ENCODE assay signal across 12 cellular contexts in genomic region chr3:119664370-119664769, GRCh38. TPM values are rescaled to one million over a fixed set of nuclear protein-coding genes. Genes with fewer than 3 reads are reported as not detected.
DNase-seq lines count a peak whose midpoint lies in the region; ATAC-seq and TF ChIP-seq lines count a peak whose summit lies in the region.
"Had no signal": no experiment of that assay in that cellular context is flagged by ENCODE, and none has a peak within 500 bp of the region (broad histone marks: within the 10 kb centered on the region; RNA-seq: fewer than 3 reads in every experiment).

No MANE protein-coding gene starts in this region.

- H3K4me3 ChIP-seq in hepatocyte: no peak overlapping the region
- no peak overlapping the region for H3K4me3 ChIP-seq in uterus
- H3K4me3 ChIP-seq: lower lobe of right lung, tibial artery had no signal

- H3K27ac ChIP-seq in hepatocyte: peak overlapping the region; percentile 88
- H3K27ac ChIP-seq in uterus: peak overlapping the region; percentile 69 to 71
- H3K27ac ChIP-seq: lower lobe of right lung, tibial artery had no signal

- H3K4me1 ChIP-seq in hepatocyte (ENCODE audit: insufficient read depth): peaks cover 37% of the 10 kb centered on the region
- no peaks in the 10 kb centered on the region for H3K4me1 ChIP-seq in uterus

- in situ Hi-C loops in KBM-7 (cut with MboI; ENCODE audit: low pct_unique_long_range_greater_than_20kb, low sequenced_read_pairs): no loop called here

- H3K27me3 ChIP-seq in hepatocyte (no peaks in the 10 kb centered on the region), uterus (no peaks in the 10 kb centered on the region)
- H3K27me3 ChIP-seq: tibial artery had no signal

- no peaks in the 10 kb centered on the region for H4K20me1 ChIP-seq in hepatocyte (ENCODE audit: insufficient read depth, poor library complexity, severe bottlenecking)

- no peaks in the 10 kb centered on the region for H3K27me3 Mint-ChIP-seq in stimulated activated naive CD8-positive, alpha-beta T cell treated with anti-CD3 and anti-CD28 coated beads, Interleukin-15, Interleukin-2, amounts not matched to agents 100 ng/mL and 50 ng/mL, for 24 hours
- H3K27me3 Mint-ChIP-seq in stimulated activated naive CD8-positive, alpha-beta T cell treated with anti-CD3 and anti-CD28 coated beads, Interleukin-15, amount 100 ng/mL, for 72 hours: no peaks in the 10 kb centered on the region
- H3K27me3 Mint-ChIP-seq: activated naive CD8-positive, alpha-beta T cell treated with anti-CD3 and anti-CD28 coated beads, Interleukin-2, amount 10 ng/mL, durations not matched to agents 7 days and 5 days had no signal

- no peak overlapping the region for H2AFZ ChIP-seq in hepatocyte

- no peaks in the 10 kb centered on the region for H3K9me3 Mint-ChIP-seq in stimulated activated naive CD8-positive, alpha-beta T cell treated with anti-CD3 and anti-CD28 coated beads, Interleukin-15, Interleukin-2, amounts not matched to agents 100 ng/mL and 50 ng/mL, for 24 hours
- H3K9me3 Mint-ChIP-seq in stimulated activated naive CD8-positive, alpha-beta T cell treated with anti-CD3 and anti-CD28 coated beads, Interleukin-15, amount 100 ng/mL, for 72 hours: no peaks in the 10 kb centered on the region
- H3K9me3 Mint-ChIP-seq: activated naive CD8-positive, alpha-beta T cell treated with anti-CD3 and anti-CD28 coated beads, Interleukin-2, amount 10 ng/mL, durations not matched to agents 7 days and 5 days; T-helper 2 cell treated with Interferon-gamma antibody and Interleukin-4, amounts not matched to agents 5 μg/mL and 100 μg/mL, for 36 hours had no signal

- H3K36me3 Mint-ChIP-seq in stimulated activated naive CD8-positive, alpha-beta T cell treated with anti-CD3 and anti-CD28 coated beads, Interleukin-15, Interleukin-2, amounts not matched to agents 100 ng/mL and 50 ng/mL, for 24 hours (ENCODE audit: low read depth): peaks cover 19% of the 10 kb centered on the region

- no peak for TF ChIP-seq POLR2A in uterus (IDR thresholded peaks at IDR 0.05)

- H3K9me3 ChIP-seq in hepatocyte (ENCODE audit: low read depth) (no peaks in the 10 kb centered on the region), uterus (no peaks in the 10 kb centered on the region)
- H3K9me3 ChIP-seq: lower lobe of right lung, tibial artery had no signal

- H3K27ac Mint-ChIP-seq in stimulated activated naive CD8-positive, alpha-beta T cell treated with anti-CD3 and anti-CD28 coated beads, Interleukin-15, Interleukin-2, amounts not matched to agents 100 ng/mL and 50 ng/mL, for 24 hours: peak overlapping the region; percentile 22
- H3K27ac Mint-ChIP-seq in stimulated activated naive CD8-positive, alpha-beta T cell treated with anti-CD3 and anti-CD28 coated beads, Interleukin-15, amount 100 ng/mL, for 72 hours: no peak overlapping the region
- H3K27ac Mint-ChIP-seq: T-helper 2 cell treated with Interferon-gamma antibody and Interleukin-4, amounts not matched to agents 5 μg/mL and 100 μg/mL, for 36 hours had no signal

- H3K4me1 Mint-ChIP-seq in stimulated activated naive CD8-positive, alpha-beta T cell treated with anti-CD3 and anti-CD28 coated beads, Interleukin-15, Interleukin-2, amounts not matched to agents 100 ng/mL and 50 ng/mL, for 24 hours (ENCODE audit: low read depth): peaks cover 9% of the 10 kb centered on the region
- H3K4me1 Mint-ChIP-seq in stimulated activated naive CD8-positive, alpha-beta T cell treated with anti-CD3 and anti-CD28 coated beads, Interleukin-15, amount 100 ng/mL, for 72 hours: no peaks in the 10 kb centered on the region

- no peaks in the 10 kb centered on the region for H3K36me3 ChIP-seq in hepatocyte (replicated peaks; ENCODE audit: insufficient read depth, low read depth)
- no peaks in the 10 kb centered on the region for H3K36me3 ChIP-seq in uterus

- DNase-seq in stimulated activated naive CD8-positive, alpha-beta T cell treated with anti-CD3 and anti-CD28 coated beads, Interleukin-15, amount 100 ng/mL, for 72 hours: no peak
- DNase-seq in hepatocyte (ENCODE audit: low spot score) (no peak), uterus (no peak), KBM-7 (no peak), cerebellar nuclear complex (lab: John Stamatoyannopoulos, UW) (no peak)
- DNase-seq: activated naive CD8-positive, alpha-beta T cell treated with anti-CD3 and anti-CD28 coated beads, Interleukin-2, amount 10 ng/mL, durations not matched to agents 7 days and 5 days; lower lobe of right lung; tibial artery had no signal

- H3K4me3 Mint-ChIP-seq in stimulated activated naive CD8-positive, alpha-beta T cell treated with anti-CD3 and anti-CD28 coated beads, Interleukin-15, Interleukin-2, amounts not matched to agents 100 ng/mL and 50 ng/mL, for 24 hours: no peak overlapping the region
- no peak overlapping the region for H3K4me3 Mint-ChIP-seq in stimulated activated naive CD8-positive, alpha-beta T cell treated with anti-CD3 and anti-CD28 coated beads, Interleukin-15, amount 100 ng/mL, for 72 hours
- H3K4me3 Mint-ChIP-seq: activated naive CD8-positive, alpha-beta T cell treated with anti-CD3 and anti-CD28 coated beads, Interleukin-2, amount 10 ng/mL, durations not matched to agents 7 days and 5 days; T-helper 2 cell treated with Interferon-gamma antibody and Interleukin-4, amounts not matched to agents 5 μg/mL and 100 μg/mL, for 36 hours had no signal

- WGBS in hepatocyte (ENCODE audit: low lambda C conversion rate, missing lambda C conversion rate): 72% methylated on average over 4 of the region's 4 CpGs

- TF ChIP-seq CTCF in hepatocyte (IDR thresholded peaks at IDR 0.05; ENCODE audit: poor library complexity): no peak
- no peak for TF ChIP-seq CTCF in uterus (IDR thresholded peaks at IDR 0.05)

- H3K9me2 ChIP-seq in hepatocyte (replicated peaks; ENCODE audit: insufficient read depth): no peaks in the 10 kb centered on the region

- H3K4me2 ChIP-seq in hepatocyte: no peak overlapping the region

- no peak for ATAC-seq in stimulated activated naive CD8-positive, alpha-beta T cell treated with anti-CD3 and anti-CD28 coated beads, Interleukin-15, amount 100 ng/mL, for 72 hours
- ATAC-seq: lower lobe of right lung had no signal

- intact Hi-C loops in uterus (cut with DNase I; ENCODE audit: low total_unique reads): no loop called here

- H3K79me2 ChIP-seq in hepatocyte: no peaks in the 10 kb centered on the region

RNA-seq across cellular contexts. Expression of gene POPDC2, which starts 4.0 kb away (rescaled TPM):
- total RNA-seq in hepatocyte (2.7 and 3.9 TPM in 2 replicates), uterus (10 to 100 TPM in 1 of 4 donors, 1 to 10 TPM in 3; 4.9 to 35.3 (median 7.9) TPM)
- 1.2 and 1.6 TPM in 2 replicates for polyA plus RNA-seq in hepatocyte
- total RNA-seq: G401 had no signal

RNA-seq across cellular contexts. Expression of gene COX17, which starts 12.8 kb away (rescaled TPM):
- total RNA-seq in hepatocyte (27.0 and 28.3 TPM in 2 replicates), uterus (10 to 100 TPM in 2 of 4 donors, 1 to 10 TPM in 2; 3.1 to 56.5 (median 23.1) TPM)
- 80.7 and 87.2 TPM in 2 replicates for polyA plus RNA-seq in hepatocyte

RNA-seq across cellular contexts. Expression of gene CFAP91, which starts 38.5 kb away (rescaled TPM):
- total RNA-seq in hepatocyte (1.4 and 2.3 TPM in 2 replicates), uterus (10 to 100 TPM in 3 of 4 donors, 1 to 10 TPM in 1; 9.1 to 58.4 (median 28.5) TPM)
- polyA plus RNA-seq in hepatocyte: 0.77 TPM in 1 of 2 replicates, not detected in the other
- total RNA-seq: G401, OCI-LY7 had no signal
